In the genomic region with DNA sequence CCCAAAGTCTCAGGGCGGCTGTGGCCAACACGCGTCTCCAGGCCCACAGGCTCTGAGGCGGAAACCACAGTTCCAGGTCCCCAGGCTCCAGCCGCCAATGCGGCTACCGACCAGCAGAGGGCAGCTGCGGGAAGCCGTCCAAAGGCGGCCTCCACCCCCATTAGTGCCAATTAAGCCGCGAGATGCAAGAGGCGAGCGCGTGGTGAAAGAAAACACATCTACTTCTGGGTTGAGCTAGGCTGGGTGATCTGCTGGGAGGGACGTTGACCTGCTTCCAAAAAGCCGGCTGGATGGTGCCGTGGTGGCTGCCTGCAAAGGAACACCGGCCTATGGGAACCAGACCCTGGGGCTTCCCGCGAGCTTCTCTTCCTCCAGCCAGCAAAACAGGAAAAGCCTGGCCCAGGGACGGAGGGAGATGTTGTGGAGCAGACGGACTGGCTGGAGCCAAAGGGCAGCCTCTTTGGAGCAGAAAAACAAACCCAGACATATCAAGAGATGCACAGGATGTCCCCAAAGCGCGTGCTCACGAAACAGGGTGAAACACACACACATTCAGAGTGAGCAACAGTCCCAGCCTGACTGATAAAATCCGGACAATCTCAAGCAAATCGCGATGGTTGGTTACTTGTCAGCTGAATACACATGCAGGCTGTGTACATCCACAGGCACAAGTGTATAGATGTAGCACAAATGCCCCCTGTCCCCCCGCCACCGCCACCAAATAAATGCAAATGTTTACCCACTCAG, we compare ENCODE assay signal across 9 cellular contexts.
DNase-seq lines count a peak whose midpoint lies in the region; ATAC-seq and TF ChIP-seq lines count a peak whose summit lies in the region.
"Had no signal": no experiment of that assay in that cellular context is flagged by ENCODE, and none has a peak within 500 bp of the region (broad histone marks: within the 10 kb centered on the region; RNA-seq: fewer than 3 reads in every experiment).

No MANE protein-coding gene starts in this region.

- no peak for TF ChIP-seq POLR2A in NB4 (IDR thresholded peaks at IDR 0.05; ENCODE audit: extremely low read depth, insufficient read length)

- DNase-seq in NCI-H526 (lab: John Stamatoyannopoulos, UW) (peak; percentile 9 to 69), NCI-H526 treated with DMSO at 0.1 percent for 48 hours (lab: John Stamatoyannopoulos, UW) (no peak), NB4 (ENCODE audit: low read depth) (peak; percentile 58), SKM-1 (lab: John Stamatoyannopoulos, UW; ENCODE audit: unreplicated experiment) (peak; percentile 1), T47D (ENCODE audit: low read depth in 1 of 2, low spot score in 1 of 2) (peak; percentile 61 to 82), inferior parietal cortex (ENCODE audit: extremely low spot score) (peak; percentile 82)

- TF ChIP-seq CTCF in NB4 (IDR thresholded peaks at IDR 0.05; ENCODE audit: low read depth, low read length): peak; percentile 87

- in situ Hi-C loops in T47D (cut with HindIII; ENCODE audit: low pct_unique_long_range_greater_than_20kb, low sequenced_read_pairs): no loop called here

- H3K4me3 ChIP-seq in NB4 (ENCODE audit: low read depth, low read length) (no peak overlapping the region), skin epidermis (peak overlapping the region in 4 of 7 experiments; percentile 9 to 19 (median 16))
- H3K4me3 ChIP-seq: BLaER1 treated with 17β-estradiol and CSF1 and Interleukin-3, amounts not matched to agents 10 nM and 100 nM had no signal

- H3K27ac ChIP-seq in skin epidermis: peak overlapping the region in 3 of 21 experiments; percentile 10 to 49 (median 48)
- H3K27ac ChIP-seq: BLaER1 treated with 17β-estradiol and CSF1 and Interleukin-3, amounts not matched to agents 10 nM and 100 nM had no signal

- peak; percentile 99 for ATAC-seq in HG02642 (IDR thresholded peaks at IDR 0.05; ENCODE audit: poor library complexity, unreplicated experiment)
